Comparison of ENCODE assay signal across 8 cellular contexts in genomic region chr11:59555601-59556114, GRCh38. TPM values are rescaled to one million over a fixed set of nuclear protein-coding genes. Genes with fewer than 3 reads are reported as not detected.
DNase-seq lines count a peak whose midpoint lies in the region; ATAC-seq and TF ChIP-seq lines count a peak whose summit lies in the region.

No MANE protein-coding gene starts in this region.

- no peak for TF ChIP-seq CTCF in LNCaP clone FGC (IDR thresholded peaks at IDR 0.05; ENCODE audit: control insufficient read depth, extremely low read depth, insufficient read depth)
- TF ChIP-seq CTCF in chondrocyte (IDR thresholded peaks at IDR 0.05) = no peak
- TF ChIP-seq CTCF in natural killer cell (IDR thresholded peaks at IDR 0.05) = no peak

- ATAC-seq in natural killer cell = no peak
- ATAC-seq in GM18517 (IDR thresholded peaks at IDR 0.05; ENCODE audit: unreplicated experiment) = no peak
- ATAC-seq in GM21390 (IDR thresholded peaks at IDR 0.05; ENCODE audit: unreplicated experiment) = no peak
- no peak for ATAC-seq in GM18858 (IDR thresholded peaks at IDR 0.05; ENCODE audit: unreplicated experiment)

- no peaks in the 10 kb centered on the region for H3K9me3 Mint-ChIP-seq in chondrocyte (ENCODE audit: low read depth)
- H3K9me3 Mint-ChIP-seq in natural killer cell = no peaks in the 10 kb centered on the region

- intact Hi-C loops in natural killer cell (cut with micrococcal nuclease) = loop anchor here (10.0 kb wide), 1 partner anchor 249 kb away; no protein-coding TSS in a partner anchor

- no peak overlapping the region for H3K9ac ChIP-seq in BLaER1

- no peaks in the 10 kb centered on the region for H3K9me3 ChIP-seq in BLaER1

- peak overlapping the region; percentile 72 for H3K4me3 Mint-ChIP-seq in chondrocyte (ENCODE audit: unreplicated experiment)
- H3K4me3 Mint-ChIP-seq in natural killer cell = peak overlapping the region; percentile 85

- H3K27me3 ChIP-seq in BLaER1 = peaks cover 20% of the 10 kb centered on the region; the same call in 1 of the 2 replicates

- H3K4me3 ChIP-seq in BLaER1 (peak overlapping the region; percentile 37; the same call in 1 of the 2 replicates), LNCaP clone FGC (ENCODE audit: low read depth, low read length) (peak overlapping the region; percentile 54)

- no peaks in the 10 kb centered on the region for H3K36me3 ChIP-seq in BLaER1

- H3K27ac Mint-ChIP-seq in chondrocyte (ENCODE audit: unreplicated experiment) (peak overlapping the region; percentile 90), natural killer cell (peak overlapping the region; percentile 8 to 80)

- H3K4me1 ChIP-seq in BLaER1 = peaks cover 39% of the 10 kb centered on the region

- H3K36me3 Mint-ChIP-seq in chondrocyte (ENCODE audit: low read depth) (no peaks in the 10 kb centered on the region), natural killer cell (peaks cover 3% of the 10 kb centered on the region)

- no peaks in the 10 kb centered on the region for H4K20me1 ChIP-seq in BLaER1

- DNase-seq in LNCaP clone FGC (ENCODE audit: low read depth) (no peak), chondrocyte (ENCODE audit: low spot score) (no peak), natural killer cell (no peak), mesenteric fat pad (ENCODE audit: low spot score) (no peak)

- no peak overlapping the region for H3K27ac ChIP-seq in BLaER1

- peaks cover 38% of the 10 kb centered on the region for H3K4me1 Mint-ChIP-seq in chondrocyte (ENCODE audit: low read depth)
- peaks cover 46 to 48% of the 10 kb centered on the region in 2 donors for H3K4me1 Mint-ChIP-seq in natural killer cell

- H3K27me3 Mint-ChIP-seq in chondrocyte (ENCODE audit: low read depth) = no peaks in the 10 kb centered on the region
- peaks cover 12 to 24% of the 10 kb centered on the region in 2 donors for H3K27me3 Mint-ChIP-seq in natural killer cell (ENCODE audit: low read depth in 2 of 2)

- H3K4me2 ChIP-seq in BLaER1 = peak overlapping the region; percentile 37

RNA-seq across cellular contexts. Expression of gene OR4D9, which starts 44.3 kb away (rescaled TPM):
- total RNA-seq in chondrocyte (not detected in 3 replicates), natural killer cell (not detected), mesenteric fat pad (not detected)

RNA-seq across cellular contexts. Expression of gene OR4D11, which starts 52.3 kb away (rescaled TPM):
- total RNA-seq in chondrocyte = not detected in 3 replicates
- total RNA-seq in natural killer cell = not detected
- not detected for total RNA-seq in mesenteric fat pad

RNA-seq across cellular contexts. Expression of gene OSBP, which starts 59.9 kb away (rescaled TPM):
- total RNA-seq in chondrocyte = 47.3 to 48.4 TPM (median 47.6 TPM) in 3 replicates
- total RNA-seq in natural killer cell = 10 to 100 TPM; 40.5 to 58.5 (median 51.3) TPM
- total RNA-seq in mesenteric fat pad = 39.8 TPM
